In genomic region chr6:36607782-36608386, GRCh38 we compare ENCODE assay signal across 11 cellular contexts. TPM values are rescaled to one million over a fixed set of nuclear protein-coding genes. Genes with fewer than 3 reads are reported as not detected.
A peak's percentile ranks its signal among the peaks of the same experiment; 100 is the strongest.
DNase-seq lines count a peak whose midpoint lies in the region; ATAC-seq, FAIRE-seq and TF ChIP-seq lines count a peak whose summit lies in the region.
"Had no signal": no experiment of that assay in that cellular context is flagged by ENCODE, and none has a peak within 500 bp of the region (broad histone marks: within the 10 kb centered on the region; RNA-seq: fewer than 3 reads in every experiment).

No MANE protein-coding gene starts in this region.

- no peaks in the 10 kb centered on the region for H3K27me3 Mint-ChIP-seq in T-helper 2 cell treated with Interferon-gamma antibody and Interleukin-4, amounts not matched to agents 5 μg/mL and 100 μg/mL, for 36 hours (ENCODE audit: low read depth)
- H3K27me3 Mint-ChIP-seq in WTC11 (ENCODE audit: low read depth), result no peaks in the 10 kb centered on the region

- no peak for TF ChIP-seq POLR2A in gastroesophageal sphincter (IDR thresholded peaks at IDR 0.05)

- no peak for ATAC-seq in WTC11
- ATAC-seq in gastroesophageal sphincter, result no peak
- ATAC-seq in GM19397 (IDR thresholded peaks at IDR 0.05; ENCODE audit: unreplicated experiment), result no peak
- ATAC-seq in GM19351 (IDR thresholded peaks at IDR 0.05; ENCODE audit: unreplicated experiment), result no peak

- H3K4me1 ChIP-seq in gastroesophageal sphincter (peaks cover 27 to 69% (median 35%) of the 10 kb centered on the region in 3 donors), small intestine (ENCODE audit: control insufficient read depth in 2 of 2, insufficient read depth in 1 of 2, low read depth in 1 of 2, low read length in 1 of 2) (peaks cover 10 to 20% of the 10 kb centered on the region in 2 donors)

- DNase-seq in T-helper 2 cell treated with Interferon-gamma antibody and Interleukin-4, amounts not matched to agents 5 μg/mL and 100 μg/mL, for 36 hours (ENCODE audit: low spot score), result no peak
- DNase-seq in T-helper 2 cell (no peak), WTC11 (ENCODE audit: low spot score) (peak; percentile 9), small intestine (no peak), cerebellar nuclear complex (lab: John Stamatoyannopoulos, UW) (no peak)
- DNase-seq: erythroblast, RPMI8226 had no signal

- H3K36me3 Mint-ChIP-seq in T-helper 2 cell treated with Interferon-gamma antibody and Interleukin-4, amounts not matched to agents 5 μg/mL and 100 μg/mL, for 36 hours (ENCODE audit: low read depth), result peaks cover 82% of the 10 kb centered on the region
- peaks cover 89% of the 10 kb centered on the region for H3K36me3 Mint-ChIP-seq in WTC11

- peaks cover 15 to 95% of the 10 kb centered on the region in 2 donors for H3K36me3 ChIP-seq in gastroesophageal sphincter
- peaks cover 11 to 19% of the 10 kb centered on the region in 2 donors for H3K36me3 ChIP-seq in small intestine (ENCODE audit: control insufficient read depth in 2 of 2, insufficient read depth in 2 of 2, low read length in 2 of 2)

- no peak overlapping the region for H3K4me3 Mint-ChIP-seq in T-helper 2 cell treated with Interferon-gamma antibody and Interleukin-4, amounts not matched to agents 5 μg/mL and 100 μg/mL, for 36 hours
- H3K4me3 Mint-ChIP-seq in WTC11, result no peak overlapping the region

- peak overlapping the region; percentile 55 for H3K27ac Mint-ChIP-seq in T-helper 2 cell treated with Interferon-gamma antibody and Interleukin-4, amounts not matched to agents 5 μg/mL and 100 μg/mL, for 36 hours
- H3K27ac Mint-ChIP-seq in WTC11, result peak overlapping the region; percentile 97

- peak overlapping the region in 3 of 4 donors; percentile 44 to 69 (median 52) for H3K27ac ChIP-seq in gastroesophageal sphincter
- peak overlapping the region; percentile 8 to 37 for H3K27ac ChIP-seq in small intestine (ENCODE audit: low read depth in 1 of 2, low read length in 1 of 2)
- H3K27ac ChIP-seq: KMS-11 had no signal

- no peak for TF ChIP-seq CTCF in WTC11 (IDR thresholded peaks at IDR 0.05)
- TF ChIP-seq CTCF in gastroesophageal sphincter (IDR thresholded peaks at IDR 0.05), result no peak

- H3K4me1 Mint-ChIP-seq in T-helper 2 cell treated with Interferon-gamma antibody and Interleukin-4, amounts not matched to agents 5 μg/mL and 100 μg/mL, for 36 hours (ENCODE audit: low read depth), result peaks cover 36% of the 10 kb centered on the region
- peaks cover 36% of the 10 kb centered on the region for H3K4me1 Mint-ChIP-seq in WTC11

- no peak for TF ChIP-seq EP300 in gastroesophageal sphincter (IDR thresholded peaks at IDR 0.05)

- 45 to 52% methylated on average over 9 to 10 of the region's 10 CpGs for WGBS in gastroesophageal sphincter (ENCODE audit: low coverage in 1 of 2), 2 donors
- 13 to 64% (median 41%) methylated on average over 10 of the region's 10 CpGs for WGBS in small intestine, 3 donors

- H3K9me3 ChIP-seq in gastroesophageal sphincter (no peaks in the 10 kb centered on the region), small intestine (ENCODE audit: control insufficient read depth, low read depth) (no peaks in the 10 kb centered on the region)

- H3K4me3 ChIP-seq in gastroesophageal sphincter, result no peak overlapping the region
- no peak overlapping the region for H3K4me3 ChIP-seq in small intestine (ENCODE audit: low read depth in 1 of 2, low read length in 2 of 2)

- POLR2A ChIA-PET in WTC11 (lab: Charles Lee), result interaction anchor here (1.4 to 2.5 kb wide), 2 partner anchors 8 to 10 kb away, joined by 6 to 14 read pairs; no protein-coding TSS in a partner anchor

- H3K9me3 Mint-ChIP-seq in T-helper 2 cell treated with Interferon-gamma antibody and Interleukin-4, amounts not matched to agents 5 μg/mL and 100 μg/mL, for 36 hours, result no peaks in the 10 kb centered on the region
- H3K9me3 Mint-ChIP-seq in WTC11, result no peaks in the 10 kb centered on the region

- CTCF ChIA-PET in WTC11 (lab: Charles Lee), result interaction anchor here (2.8 kb wide), 1 partner anchor 151 kb away, joined by 9 read pairs; no protein-coding TSS in a partner anchor

- FAIRE-seq in small intestine (lab: Jason Lieb, UNC), result no peak

- no peaks in the 10 kb centered on the region for H3K27me3 ChIP-seq in gastroesophageal sphincter
- no peaks in the 10 kb centered on the region for H3K27me3 ChIP-seq in small intestine (ENCODE audit: control insufficient read depth in 2 of 2, insufficient read depth in 2 of 2, low read length in 2 of 2)

TF ChIP-seq in WTC11, 78 proteins besides CTCF, POLR2A, EP300 and RAD21:
- TF ChIP-seq ZNF416 (CRISPR knock-in tag; IDR thresholded peaks at IDR 0.05) (0 out of 2 replicates have a peak, but pooled peaks have one; percentile 42), CDX4 (CRISPR knock-in tag; IDR thresholded peaks at IDR 0.05; ENCODE audit: borderline replicate concordance) (no peak), PRRX2 (CRISPR knock-in tag; IDR thresholded peaks at IDR 0.05) (0 out of 2 replicates have a peak, but pooled peaks have one; percentile 55), PREB (CRISPR knock-in tag; IDR thresholded peaks at IDR 0.05; ENCODE audit: borderline replicate concordance) (peak; percentile 31; the same call in 1 of the 2 replicates), NR2C2 (CRISPR knock-in tag; IDR thresholded peaks at IDR 0.05) (no peak), ZNF671 (CRISPR knock-in tag; IDR thresholded peaks at IDR 0.05) (peak; percentile 79; the same call in 1 of the 2 replicates), NFATC4 (CRISPR knock-in tag; IDR thresholded peaks at IDR 0.05) (peak; percentile 79)
- TF ChIP-seq, protein P1, sequence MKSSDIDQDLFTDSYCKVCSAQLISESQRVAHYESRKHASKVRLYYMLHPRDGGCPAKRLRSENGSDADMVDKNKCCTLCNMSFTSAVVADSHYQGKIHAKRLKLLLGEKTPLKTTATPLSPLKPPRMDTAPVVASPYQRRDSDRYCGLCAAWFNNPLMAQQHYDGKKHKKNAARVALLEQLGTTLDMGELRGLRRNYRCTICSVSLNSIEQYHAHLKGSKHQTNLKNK (CRISPR knock-in tag; IDR thresholded peaks at IDR 0.05), result 0 out of 2 replicates have a peak, but pooled peaks have one; percentile 20

RNA-seq across cellular contexts. Expression of gene SRSF3, which starts 13.7 kb away (rescaled TPM):
- 554 to 645 TPM (median 644 TPM) in 3 replicates for total RNA-seq in WTC11 (2021)
- 100 to 1,000 TPM; 108 to 195 (median 156) TPM for total RNA-seq in gastroesophageal sphincter
- 100 to 1,000 TPM; 115 to 311 (median 126) TPM for polyA plus RNA-seq in small intestine
